In the genomic region with DNA sequence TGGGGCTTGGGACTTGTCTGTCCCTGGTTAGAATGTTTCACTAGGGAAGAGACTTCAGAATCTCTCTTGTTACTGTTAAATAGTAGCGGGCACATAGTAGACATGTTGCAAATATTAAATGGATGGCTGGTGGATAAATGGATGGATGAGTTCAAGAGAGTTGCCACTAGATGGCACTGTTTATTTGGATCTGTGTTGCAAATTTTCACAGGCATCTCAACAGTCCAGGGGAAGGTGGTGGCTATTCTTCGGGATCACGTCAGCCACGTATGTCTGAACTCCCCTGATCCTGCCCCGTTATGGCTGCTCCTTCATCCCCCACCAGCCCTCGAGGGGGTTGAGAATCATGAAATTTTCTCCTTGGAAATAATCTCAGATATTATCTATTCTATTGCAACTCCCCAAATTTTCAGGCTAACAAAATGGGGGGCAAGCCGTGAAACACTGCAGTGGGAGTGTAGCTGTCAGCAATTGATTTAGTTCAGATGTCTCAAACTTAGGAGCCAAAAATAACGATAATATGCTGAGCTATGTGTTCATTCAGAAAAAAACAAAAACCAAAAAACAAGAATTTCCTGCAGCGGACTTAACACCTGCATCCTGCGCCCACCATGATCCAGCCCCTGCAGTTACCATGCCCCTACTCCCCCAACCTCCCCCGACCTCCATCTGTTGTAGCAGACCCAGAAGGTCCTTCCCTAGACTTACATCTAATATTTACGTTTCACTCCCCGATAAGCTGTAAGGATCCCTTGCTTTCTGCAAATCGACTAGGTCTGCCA, we compare ENCODE assay signal across 8 cellular contexts. TPM values are rescaled to one million over a fixed set of nuclear protein-coding genes. Genes with fewer than 3 reads are reported as not detected.
DNase-seq lines count a peak whose midpoint lies in the region; ATAC-seq and TF ChIP-seq lines count a peak whose summit lies in the region.

No MANE protein-coding gene starts in this region.

- no peak overlapping the region for H3K4me2 ChIP-seq in mesendoderm (ENCODE audit: low read length)

- intact Hi-C loops in CD4-positive, alpha-beta T cell (cut with DNase I, micrococcal nuclease) = loop anchor here (1.0 to 5.0 kb wide), 9 partner anchors 30 to 654 kb away; no protein-coding TSS in a partner anchor
- intact Hi-C loops in aorta (cut with DNase I) = loop anchor here (5.0 kb wide), 2 partner anchors 59 to 209 kb away; a partner anchor contains a TSS

- ATAC-seq in CD4-positive, alpha-beta T cell (ENCODE audit: poor library complexity) = peak; percentile 89
- ATAC-seq in GM18517 (IDR thresholded peaks at IDR 0.05; ENCODE audit: unreplicated experiment) (peak; percentile 89), HG02938 (IDR thresholded peaks at IDR 0.05; ENCODE audit: unreplicated experiment) (peak; percentile 93), aorta (ENCODE audit: low FRiP score) (peak; percentile 85)

- no peak overlapping the region for H3K23ac ChIP-seq in mesendoderm (ENCODE audit: low read length)

- WGBS in mesendoderm (ENCODE audit: extremely low coverage, insufficient coverage, low lambda C conversion rate) = no CpG with 5 or more reads among the region's 14 CpGs
- WGBS in aorta, 2 donors = 32 to 37% methylated on average over 14 of the region's 14 CpGs

- peak; percentile 73 for TF ChIP-seq CTCF in CD4-positive, alpha-beta T cell (IDR thresholded peaks at IDR 0.05)

- H3K27me3 ChIP-seq in CD4-positive, alpha-beta T cell (ENCODE audit: control insufficient read depth, insufficient read depth, low read length) = no peaks in the 10 kb centered on the region
- no peaks in the 10 kb centered on the region for H3K27me3 ChIP-seq in mesendoderm (ENCODE audit: insufficient read depth, low read length, poor library complexity)
- no peaks in the 10 kb centered on the region for H3K27me3 ChIP-seq in aorta (ENCODE audit: control insufficient read depth in 1 of 2, insufficient read depth in 2 of 2, low read length in 1 of 2)

- no peak overlapping the region for H2BK15ac ChIP-seq in mesendoderm (replicated peaks; ENCODE audit: low read depth)

- H2AK5ac ChIP-seq in mesendoderm (ENCODE audit: low read length) = no peak overlapping the region

- no peak overlapping the region for H4K8ac ChIP-seq in mesendoderm (ENCODE audit: low read depth, low read length)

- no peak overlapping the region for H4K5ac ChIP-seq in mesendoderm (ENCODE audit: low read length)

- DNase-seq in CD4-positive, alpha-beta T cell = peak in 4 of 10 experiments; percentile 4 to 25 (median 10)
- peak; percentile 58 to 90 (median 82) for DNase-seq in NCI-H1417 (lab: John Stamatoyannopoulos, UW)
- DNase-seq in SW 1271 (lab: John Stamatoyannopoulos, UW) = peak; percentile 59 to 93
- DNase-seq in ecto neural progenitor cell (ENCODE audit: low spot score) = peak; percentile 54
- DNase-seq in mesendoderm = peak; percentile 78
- peak in 1 of 2 donors; percentile 51 for DNase-seq in aorta

- no peaks in the 10 kb centered on the region for H3K36me3 Mint-ChIP-seq in CD4-positive, alpha-beta T cell (ENCODE audit: low read depth)

- H3K4me3 ChIP-seq in mesendoderm (ENCODE audit: low read length) = no peak overlapping the region
- H3K4me3 ChIP-seq in aorta (ENCODE audit: low read length in 2 of 2) = no peak overlapping the region

- H3K79me2 ChIP-seq in mesendoderm (ENCODE audit: control insufficient read depth, insufficient read depth, low read length) = no peaks in the 10 kb centered on the region

- no peak overlapping the region for H2BK5ac ChIP-seq in mesendoderm (ENCODE audit: low read length)

- no peaks in the 10 kb centered on the region for H3K79me1 ChIP-seq in mesendoderm (ENCODE audit: low read length)

- no peak overlapping the region for H3K4ac ChIP-seq in mesendoderm (ENCODE audit: low read depth, low read length)

- no peaks in the 10 kb centered on the region for H3K9me3 ChIP-seq in CD4-positive, alpha-beta T cell (ENCODE audit: control insufficient read depth, low read length)
- no peaks in the 10 kb centered on the region for H3K9me3 ChIP-seq in aorta (ENCODE audit: control insufficient read depth, low read length)

- H3K4me1 ChIP-seq in mesendoderm (ENCODE audit: control insufficient read depth, low read depth, low read length) = no peaks in the 10 kb centered on the region
- H3K4me1 ChIP-seq in aorta (ENCODE audit: control insufficient read depth in 1 of 2, insufficient read depth in 2 of 2, low read length in 2 of 2) = peaks cover 2 to 3% of the 10 kb centered on the region in 2 donors

- H3K27me3 Mint-ChIP-seq in CD4-positive, alpha-beta T cell = no peaks in the 10 kb centered on the region

- CTCF ChIA-PET in CD4-positive, alpha-beta T cell (lab: Charles Lee) = interaction anchor here (0.7 to 2.9 kb wide), 14 partner anchors 13 to 378 kb away, joined by 3 to 24 read pairs (median 6); a partner anchor contains a TSS

- POLR2A ChIA-PET in CD4-positive, alpha-beta T cell (lab: Charles Lee) = interaction anchor here (0.8 to 9.4 kb wide), 5 partner anchors 29 to 378 kb away, joined by 3 to 156 read pairs (median 4); a partner anchor contains a TSS

- H3K4me1 Mint-ChIP-seq in CD4-positive, alpha-beta T cell (ENCODE audit: low read depth) = peaks cover 24% of the 10 kb centered on the region

- no peak overlapping the region for H3K27ac Mint-ChIP-seq in CD4-positive, alpha-beta T cell

- no peaks in the 10 kb centered on the region for H3K9me3 Mint-ChIP-seq in CD4-positive, alpha-beta T cell

- peak overlapping the region; percentile 50 for H3K4me3 Mint-ChIP-seq in CD4-positive, alpha-beta T cell

- H3K9ac ChIP-seq in mesendoderm (ENCODE audit: low read length) = no peak overlapping the region

- no peak overlapping the region for H3K18ac ChIP-seq in mesendoderm (ENCODE audit: low read length)

- H3K27ac ChIP-seq in CD4-positive, alpha-beta T cell (ENCODE audit: low read depth, low read length) = no peak overlapping the region
- H3K27ac ChIP-seq in mesendoderm (ENCODE audit: low read depth, low read length) = no peak overlapping the region
- H3K27ac ChIP-seq in aorta (ENCODE audit: low read depth in 1 of 2, low read length in 2 of 2) = peak overlapping the region in 1 of 2 donors; percentile 38

- H3K56ac ChIP-seq in mesendoderm (ENCODE audit: low read length) = no peak overlapping the region

- H3K36me3 ChIP-seq in mesendoderm (ENCODE audit: control insufficient read depth, insufficient read depth, low read length) (no peaks in the 10 kb centered on the region), aorta (ENCODE audit: control insufficient read depth in 1 of 2, insufficient read depth in 2 of 2, low read length in 1 of 2) (no peaks in the 10 kb centered on the region)

- no peak overlapping the region for H2BK120ac ChIP-seq in mesendoderm (ENCODE audit: low read depth, low read length)

RNA-seq across cellular contexts. Expression of a gene that starts 29.1 kb away (rescaled TPM):
- 100 to 1,000 TPM; 115 to 124 TPM for total RNA-seq in CD4-positive, alpha-beta T cell
- polyA plus RNA-seq in mesendoderm (2013, experiment 1 of 2) = 0.06 TPM
- polyA plus RNA-seq in mesendoderm (2013, experiment 2 of 2) = 0.06 TPM
- 10 to 100 TPM; 13.7 to 19.3 TPM for total RNA-seq in aorta
- polyA plus RNA-seq in aorta = 10 to 100 TPM in 1 of 2 donors, 1 to 10 TPM in 1; 2.6 to 10.1 TPM

RNA-seq across cellular contexts. Expression of a gene that starts 58.9 kb away (rescaled TPM):
- 100 to 1,000 TPM; 107 to 109 TPM for total RNA-seq in CD4-positive, alpha-beta T cell
- 24.1 TPM for polyA plus RNA-seq in mesendoderm (2013, experiment 1 of 2)
- 23.9 TPM for polyA plus RNA-seq in mesendoderm (2013, experiment 2 of 2)
- 10 to 100 TPM; 41.1 to 51.2 TPM for total RNA-seq in aorta
- 10 to 100 TPM; 18.4 to 22.5 TPM for polyA plus RNA-seq in aorta

Comparison
In these comparisons a context has a peak if more than half of its experiments do, and no peak if none do; other contexts are left out.
1. RNA of a gene that starts 29.1 kb away (total RNA-seq): 115 to 124 TPM in CD4-positive, alpha-beta T cell; 13.7 to 19.3 TPM in aorta; every median in the first group is over 4 times any median in the second.
2. Peak in every context shown above with its lines, with median percentiles within 50 percentile points of each other: ATAC-seq.